ENCODE assay signal across 9 cellular contexts in genomic region chr5:60522299-60522915, GRCh38.
DNase-seq lines count a peak whose midpoint lies in the region; ATAC-seq and TF ChIP-seq lines count a peak whose summit lies in the region.
"Had no signal": no experiment of that assay in that cellular context is flagged by ENCODE, and none has a peak within 500 bp of the region (broad histone marks: within the 10 kb centered on the region; RNA-seq: fewer than 3 reads in every experiment).

No MANE protein-coding gene starts in this region.

- H3K27ac ChIP-seq in SU-DHL-6 (ENCODE audit: low read depth, low read length): peak overlapping the region; percentile 79
- no peak overlapping the region for H3K27ac ChIP-seq in colonic mucosa
- H3K27ac ChIP-seq in upper lobe of right lung: no peak overlapping the region

- no peaks in the 10 kb centered on the region for H3F3A ChIP-seq in SU-DHL-6 (ENCODE audit: insufficient read depth)

- H4K20me1 ChIP-seq in SU-DHL-6 (ENCODE audit: low read depth, low read length): no peaks in the 10 kb centered on the region

- no peaks in the 10 kb centered on the region for H3K9me2 ChIP-seq in SU-DHL-6 (replicated peaks; ENCODE audit: insufficient read depth, low read length)

- H2AFZ ChIP-seq in SU-DHL-6 (ENCODE audit: low read depth, low read length, severe bottlenecking): peak overlapping the region; percentile 7

- H3K36me3 Mint-ChIP-seq in activated CD4-positive, alpha-beta T cell treated with anti-CD3 and anti-CD28 coated beads for 36 hours (ENCODE audit: low read depth): no peaks in the 10 kb centered on the region

- no peak overlapping the region for H3K4me3 Mint-ChIP-seq in activated CD4-positive, alpha-beta T cell treated with anti-CD3 and anti-CD28 coated beads for 36 hours

- no peaks in the 10 kb centered on the region for H3K36me3 ChIP-seq in SU-DHL-6 (ENCODE audit: low read length)
- H3K36me3 ChIP-seq in colonic mucosa: no peaks in the 10 kb centered on the region
- H3K36me3 ChIP-seq in upper lobe of right lung: no peaks in the 10 kb centered on the region

- TF ChIP-seq CTCF in SU-DHL-6 (IDR thresholded peaks at IDR 0.05; ENCODE audit: insufficient read depth, low read length, poor library complexity, severe bottlenecking) (no peak), colonic mucosa (IDR thresholded peaks at IDR 0.05) (no peak), upper lobe of right lung (IDR thresholded peaks at IDR 0.05) (no peak)

- no peak overlapping the region for H3K27ac Mint-ChIP-seq in activated CD4-positive, alpha-beta T cell treated with anti-CD3 and anti-CD28 coated beads for 36 hours

- CTCF ChIA-PET in activated CD4-positive, alpha-beta T cell treated with anti-CD3 and anti-CD28 coated beads for 36 hours (lab: Charles Lee): interaction anchor here (0.9 kb wide), 1 partner anchor 147 kb away, joined by 5 read pairs; no protein-coding TSS in a partner anchor

- H3K27me3 ChIP-seq in SU-DHL-6 (ENCODE audit: low read length): no peaks in the 10 kb centered on the region
- H3K27me3 ChIP-seq in colonic mucosa: no peaks in the 10 kb centered on the region
- no peaks in the 10 kb centered on the region for H3K27me3 ChIP-seq in upper lobe of right lung

- no peaks in the 10 kb centered on the region for H3K4me1 ChIP-seq in colonic mucosa
- H3K4me1 ChIP-seq in upper lobe of right lung: peaks cover 8% of the 10 kb centered on the region

- H3K4me1 Mint-ChIP-seq in activated CD4-positive, alpha-beta T cell treated with anti-CD3 and anti-CD28 coated beads for 36 hours: peaks cover 2% of the 10 kb centered on the region

- peak; percentile 85 for ATAC-seq in activated CD4-positive, alpha-beta T cell treated with anti-CD3 and anti-CD28 coated beads for 36 hours
- ATAC-seq in HG02938 (IDR thresholded peaks at IDR 0.05; ENCODE audit: unreplicated experiment) (peak; percentile 83), upper lobe of right lung (no peak)
- ATAC-seq in stimulated activated naive CD8-positive, alpha-beta T cell treated with anti-CD3 and anti-CD28 coated beads, Interleukin-15, Interleukin-2, amounts not matched to agents 100 U/mL and 50 U/mL, for 24 hours: peak; percentile 71

- no peaks in the 10 kb centered on the region for H3K9me3 Mint-ChIP-seq in activated CD4-positive, alpha-beta T cell treated with anti-CD3 and anti-CD28 coated beads for 36 hours (ENCODE audit: low read depth)

- intact Hi-C loops in activated CD4-positive, alpha-beta T cell treated with anti-CD3 and anti-CD28 coated beads for 36 hours (cut with DNase I, micrococcal nuclease): no loop called here
- intact Hi-C loops in colonic mucosa (cut with DNase I): no loop called here
- intact Hi-C loops in upper lobe of right lung (cut with DNase I): no loop called here

- H3K9ac ChIP-seq in SU-DHL-6 (ENCODE audit: low read length) (peak overlapping the region; percentile 25), colonic mucosa (ENCODE audit: low read depth in 2 of 2, low read length in 2 of 2) (no peak overlapping the region)

- H3K9me3 ChIP-seq in SU-DHL-6 (ENCODE audit: insufficient read depth, low read length) (no peaks in the 10 kb centered on the region), colonic mucosa (no peaks in the 10 kb centered on the region), upper lobe of right lung (no peaks in the 10 kb centered on the region)

- H3K4me2 ChIP-seq in SU-DHL-6 (ENCODE audit: low read depth, low read length, poor library complexity, severe bottlenecking): peak overlapping the region; percentile 58

- no peaks in the 10 kb centered on the region for H3K79me2 ChIP-seq in SU-DHL-6 (ENCODE audit: insufficient read depth, low read length)

- H3K4me3 ChIP-seq in SU-DHL-6 (ENCODE audit: insufficient read depth, low read length, poor library complexity, severe bottlenecking) (peak overlapping the region; percentile 27), colonic mucosa (no peak overlapping the region), upper lobe of right lung (no peak overlapping the region)

- H3K27me3 Mint-ChIP-seq in activated CD4-positive, alpha-beta T cell treated with anti-CD3 and anti-CD28 coated beads for 36 hours: peaks cover 2% of the 10 kb centered on the region

- peak; percentile 35 for DNase-seq in activated CD4-positive, alpha-beta T cell treated with anti-CD3 and anti-CD28 coated beads for 36 hours
- DNase-seq in activated CD4-positive, alpha-beta T cell treated with anti-CD3 and anti-CD28 coated beads for 48 hours: no peak
- peak; percentile 11 for DNase-seq in stimulated activated naive CD8-positive, alpha-beta T cell treated with anti-CD3 and anti-CD28 coated beads, Interleukin-15, Interleukin-2, amounts not matched to agents 100 U/mL and 50 U/mL, for 24 hours
- DNase-seq in colonic mucosa (no peak), upper lobe of right lung (no peak), DMS79 treated with DMSO at 0.1 percent for 48 hours (lab: John Stamatoyannopoulos, UW) (no peak)
- DNase-seq: 8988T had no signal

- POLR2A ChIA-PET in activated CD4-positive, alpha-beta T cell treated with anti-CD3 and anti-CD28 coated beads for 36 hours (lab: Charles Lee): no interaction called here

Comparison
In these comparisons a context has a peak if more than half of its experiments do, and no peak if none do; other contexts are left out.
1. DNase-seq: peak in activated CD4-positive, alpha-beta T cell treated with anti-CD3 and anti-CD28 coated beads for 36 hours (single experiment) and stimulated activated naive CD8-positive, alpha-beta T cell treated with anti-CD3 and anti-CD28 coated beads, Interleukin-15, Interleukin-2, amounts not matched to agents 100 U/mL and 50 U/mL, for 24 hours (single experiment); none in activated CD4-positive, alpha-beta T cell treated with anti-CD3 and anti-CD28 coated beads for 48 hours (single experiment), colonic mucosa (single experiment), upper lobe of right lung (single experiment) and DMS79 treated with DMSO at 0.1 percent for 48 hours (single experiment).